In genomic region chr17:12667299-12667958, GRCh38 we compare ENCODE assay signal across 8 cellular contexts. TPM values are rescaled to one million over a fixed set of nuclear protein-coding genes. Genes with fewer than 3 reads are reported as not detected.
DNase-seq lines count a peak whose midpoint lies in the region; ATAC-seq and TF ChIP-seq lines count a peak whose summit lies in the region.

No MANE protein-coding gene starts in this region.

- no peaks in the 10 kb centered on the region for H3K9me3 ChIP-seq in CD8-positive, alpha-beta T cell (ENCODE audit: low read length)

- H3K4me3 ChIP-seq in GM12875 (ENCODE audit: low read depth, low read length), result no peak overlapping the region
- H3K4me3 ChIP-seq in epithelial cell of proximal tubule (ENCODE audit: low read depth, low read length), result no peak overlapping the region
- H3K4me3 ChIP-seq in CD8-positive, alpha-beta T cell (ENCODE audit: low read depth, low read length), result no peak overlapping the region

- H3K27me3 ChIP-seq in CD8-positive, alpha-beta T cell (ENCODE audit: insufficient read depth, low read length), result no peaks in the 10 kb centered on the region

- ATAC-seq in GM19463 (IDR thresholded peaks at IDR 0.05; ENCODE audit: unreplicated experiment), result no peak
- no peak for ATAC-seq in CD8-positive, alpha-beta T cell

- DNase-seq in NCI-H82 treated with DMSO at 0.1 percent for 48 hours (lab: John Stamatoyannopoulos, UW; ENCODE audit: unreplicated experiment) (peak; percentile 13), epithelial cell of proximal tubule (ENCODE audit: low read depth) (peak; percentile 10), nephron progenitor cell (peak; percentile 29), GDM1 (lab: John Stamatoyannopoulos, UW) (no peak)
- DNase-seq in stimulated activated naive CD4-positive, alpha-beta T cell (lab: John Stamatoyannopoulos, UW), result no peak
- DNase-seq in CD8-positive, alpha-beta T cell, result no peak

- H3K27ac Mint-ChIP-seq in nephron progenitor cell, result no peak overlapping the region
- no peak overlapping the region for H3K27ac Mint-ChIP-seq in CD8-positive, alpha-beta T cell

- no peak overlapping the region for H3K4me3 Mint-ChIP-seq in nephron progenitor cell
- no peak overlapping the region for H3K4me3 Mint-ChIP-seq in CD8-positive, alpha-beta T cell

- H3K9me3 Mint-ChIP-seq in nephron progenitor cell, result no peaks in the 10 kb centered on the region
- H3K9me3 Mint-ChIP-seq in CD8-positive, alpha-beta T cell, result no peaks in the 10 kb centered on the region

- POLR2A ChIA-PET in CD8-positive, alpha-beta T cell (lab: Charles Lee), result no interaction called here

- peaks cover 30% of the 10 kb centered on the region for H3K27me3 Mint-ChIP-seq in nephron progenitor cell (ENCODE audit: low read depth, poor library complexity)
- peaks cover 41% of the 10 kb centered on the region for H3K27me3 Mint-ChIP-seq in CD8-positive, alpha-beta T cell (ENCODE audit: low read depth)

- no peaks in the 10 kb centered on the region for H3K4me1 ChIP-seq in CD8-positive, alpha-beta T cell (ENCODE audit: insufficient read depth, low read length)

- intact Hi-C loops in CD8-positive, alpha-beta T cell (cut with DNase I, micrococcal nuclease), result no loop called here

- no peak overlapping the region for H3K27ac ChIP-seq in CD8-positive, alpha-beta T cell (ENCODE audit: low read depth, low read length)

- no peaks in the 10 kb centered on the region for H3K36me3 ChIP-seq in CD8-positive, alpha-beta T cell (ENCODE audit: insufficient read depth, low read length)

- TF ChIP-seq CTCF in GM12875 (IDR thresholded peaks at IDR 0.05; ENCODE audit: borderline replicate concordance, insufficient read depth, low read depth, low read length), result 0 out of 2 replicates have a peak, but pooled peaks have one; percentile 19
- TF ChIP-seq CTCF in epithelial cell of proximal tubule (conservative IDR thresholded peaks at IDR 0.05; ENCODE audit: low read depth, low read length), result peak; percentile 58
- TF ChIP-seq CTCF in nephron progenitor cell (IDR thresholded peaks at IDR 0.05), result peak; percentile 43
- no peak for TF ChIP-seq CTCF in CD8-positive, alpha-beta T cell (IDR thresholded peaks at IDR 0.05)

- H3K36me3 Mint-ChIP-seq in nephron progenitor cell (ENCODE audit: low read depth), result no peaks in the 10 kb centered on the region
- H3K36me3 Mint-ChIP-seq in CD8-positive, alpha-beta T cell, result no peaks in the 10 kb centered on the region

- H3K4me1 Mint-ChIP-seq in nephron progenitor cell, result peaks cover 35% of the 10 kb centered on the region
- no peaks in the 10 kb centered on the region for H3K4me1 Mint-ChIP-seq in CD8-positive, alpha-beta T cell (ENCODE audit: low read depth)

- CTCF ChIA-PET in CD8-positive, alpha-beta T cell (lab: Charles Lee), result no interaction called here

RNA-seq across cellular contexts. Expression of gene MYOCD, which starts 1.7 kb away (rescaled TPM):
- 0.36 and 2.2 TPM in 2 replicates for total RNA-seq in epithelial cell of proximal tubule
- total RNA-seq in CD8-positive, alpha-beta T cell, result not detected

Comparison
In these comparisons a context has a peak if more than half of its experiments do, and no peak if none do; other contexts are left out.
1. DNase-seq: peak in NCI-H82 treated with DMSO at 0.1 percent for 48 hours (single experiment), epithelial cell of proximal tubule (single experiment) and nephron progenitor cell (single experiment); none in GDM1 (single experiment), stimulated activated naive CD4-positive, alpha-beta T cell (0 of 6) and CD8-positive, alpha-beta T cell (0 of 7).